Comparison of ENCODE assay signal across 1 cellular context in the genomic region with DNA sequence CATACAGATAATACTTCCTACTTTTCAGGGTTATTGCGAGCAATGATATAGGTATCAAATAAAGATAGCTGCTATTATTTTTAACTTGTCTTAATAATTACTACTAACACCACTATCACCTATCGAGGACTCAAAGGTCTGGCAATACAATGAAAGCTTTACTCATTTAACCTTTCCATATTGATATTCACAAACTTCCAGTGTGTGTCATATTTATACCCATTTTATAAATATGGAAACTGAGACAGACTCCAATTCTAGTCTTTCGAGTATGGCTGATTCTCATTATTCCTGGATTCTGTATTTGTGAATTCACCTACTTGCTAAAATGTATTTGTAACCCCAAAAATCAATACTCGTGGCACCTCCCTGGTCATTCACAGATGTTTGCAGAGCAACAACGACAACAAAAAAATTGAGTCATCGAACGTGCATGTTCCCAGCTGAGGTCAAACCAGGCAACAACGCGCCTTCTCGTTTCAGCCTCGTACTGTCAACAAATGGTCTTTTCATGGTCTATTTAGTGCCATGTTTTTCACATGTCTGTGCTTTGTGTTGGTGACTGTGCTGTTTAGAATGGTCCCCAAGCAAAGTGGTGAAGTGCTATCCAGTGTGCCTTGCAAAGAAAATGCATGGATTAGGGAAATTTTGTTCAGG.
A peak's percentile ranks its signal among the peaks of the same experiment; 100 is the strongest.
TF ChIP-seq lines count a peak whose summit lies in the region.

No MANE protein-coding gene starts in this region.

TF ChIP-seq in HepG2, 621 proteins besides CTCF, POLR2A, EP300 and RAD21 (continued from another document and continues in another):
- no peak for TF ChIP-seq ZEB1 (IDR thresholded peaks at IDR 0.05; ENCODE audit: insufficient replicate concordance, low read depth)
- peak; percentile 50; the same call in 1 of the 2 replicates for TF ChIP-seq PPARG (CRISPR knock-in tag; conservative IDR thresholded peaks at IDR 0.05)
- peak; percentile 54; the same call in 1 of the 2 replicates for TF ChIP-seq ARID4A (CRISPR knock-in tag; IDR thresholded peaks at IDR 0.05; ENCODE audit: borderline replicate concordance)
- TF ChIP-seq, protein P1, sequence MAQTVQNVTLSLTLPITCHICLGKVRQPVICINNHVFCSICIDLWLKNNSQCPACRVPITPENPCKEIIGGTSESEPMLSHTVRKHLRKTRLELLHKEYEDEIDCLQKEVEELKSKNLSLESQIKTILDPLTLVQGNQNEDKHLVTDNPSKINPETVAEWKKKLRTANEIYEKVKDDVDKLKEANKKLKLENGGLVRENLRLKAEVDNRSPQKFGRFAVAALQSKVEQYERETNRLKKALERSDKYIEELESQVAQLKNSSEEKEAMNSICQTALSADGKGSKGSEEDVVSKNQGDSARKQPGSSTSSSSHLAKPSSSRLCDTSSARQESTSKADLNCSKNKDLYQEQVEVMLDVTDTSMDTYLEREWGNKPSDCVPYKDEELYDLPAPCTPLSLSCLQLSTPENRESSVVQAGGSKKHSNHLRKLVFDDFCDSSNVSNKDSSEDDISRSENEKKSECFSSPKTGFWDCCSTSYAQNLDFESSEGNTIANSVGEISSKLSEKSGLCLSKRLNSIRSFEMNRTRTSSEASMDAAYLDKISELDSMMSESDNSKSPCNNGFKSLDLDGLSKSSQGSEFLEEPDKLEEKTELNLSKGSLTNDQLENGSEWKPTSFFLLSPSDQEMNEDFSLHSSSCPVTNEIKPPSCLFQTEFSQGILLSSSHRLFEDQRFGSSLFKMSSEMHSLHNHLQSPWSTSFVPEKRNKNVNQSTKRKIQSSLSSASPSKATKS (CRISPR knock-in tag; IDR thresholded peaks at IDR 0.05) = no peak
- TF ChIP-seq, protein P2, sequence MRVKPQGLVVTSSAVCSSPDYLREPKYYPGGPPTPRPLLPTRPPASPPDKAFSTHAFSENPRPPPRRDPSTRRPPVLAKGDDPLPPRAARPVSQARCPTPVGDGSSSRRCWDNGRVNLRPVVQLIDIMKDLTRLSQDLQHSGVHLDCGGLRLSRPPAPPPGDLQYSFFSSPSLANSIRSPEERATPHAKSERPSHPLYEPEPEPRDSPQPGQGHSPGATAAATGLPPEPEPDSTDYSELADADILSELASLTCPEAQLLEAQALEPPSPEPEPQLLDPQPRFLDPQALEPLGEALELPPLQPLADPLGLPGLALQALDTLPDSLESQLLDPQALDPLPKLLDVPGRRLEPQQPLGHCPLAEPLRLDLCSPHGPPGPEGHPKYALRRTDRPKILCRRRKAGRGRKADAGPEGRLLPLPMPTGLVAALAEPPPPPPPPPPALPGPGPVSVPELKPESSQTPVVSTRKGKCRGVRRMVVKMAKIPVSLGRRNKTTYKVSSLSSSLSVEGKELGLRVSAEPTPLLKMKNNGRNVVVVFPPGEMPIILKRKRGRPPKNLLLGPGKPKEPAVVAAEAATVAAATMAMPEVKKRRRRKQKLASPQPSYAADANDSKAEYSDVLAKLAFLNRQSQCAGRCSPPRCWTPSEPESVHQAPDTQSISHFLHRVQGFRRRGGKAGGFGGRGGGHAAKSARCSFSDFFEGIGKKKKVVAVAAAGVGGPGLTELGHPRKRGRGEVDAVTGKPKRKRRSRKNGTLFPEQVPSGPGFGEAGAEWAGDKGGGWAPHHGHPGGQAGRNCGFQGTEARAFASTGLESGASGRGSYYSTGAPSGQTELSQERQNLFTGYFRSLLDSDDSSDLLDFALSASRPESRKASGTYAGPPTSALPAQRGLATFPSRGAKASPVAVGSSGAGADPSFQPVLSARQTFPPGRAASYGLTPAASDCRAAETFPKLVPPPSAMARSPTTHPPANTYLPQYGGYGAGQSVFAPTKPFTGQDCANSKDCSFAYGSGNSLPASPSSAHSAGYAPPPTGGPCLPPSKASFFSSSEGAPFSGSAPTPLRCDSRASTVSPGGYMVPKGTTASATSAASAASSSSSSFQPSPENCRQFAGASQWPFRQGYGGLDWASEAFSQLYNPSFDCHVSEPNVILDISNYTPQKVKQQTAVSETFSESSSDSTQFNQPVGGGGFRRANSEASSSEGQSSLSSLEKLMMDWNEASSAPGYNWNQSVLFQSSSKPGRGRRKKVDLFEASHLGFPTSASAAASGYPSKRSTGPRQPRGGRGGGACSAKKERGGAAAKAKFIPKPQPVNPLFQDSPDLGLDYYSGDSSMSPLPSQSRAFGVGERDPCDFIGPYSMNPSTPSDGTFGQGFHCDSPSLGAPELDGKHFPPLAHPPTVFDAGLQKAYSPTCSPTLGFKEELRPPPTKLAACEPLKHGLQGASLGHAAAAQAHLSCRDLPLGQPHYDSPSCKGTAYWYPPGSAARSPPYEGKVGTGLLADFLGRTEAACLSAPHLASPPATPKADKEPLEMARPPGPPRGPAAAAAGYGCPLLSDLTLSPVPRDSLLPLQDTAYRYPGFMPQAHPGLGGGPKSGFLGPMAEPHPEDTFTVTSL (CRISPR knock-in tag; IDR thresholded peaks at IDR 0.05; ENCODE audit: borderline replicate concordance) = peak; percentile 93
- no peak for TF ChIP-seq SNAI1 (CRISPR knock-in tag; IDR thresholded peaks at IDR 0.05; ENCODE audit: borderline replicate concordance)
- peak; percentile 62; the same call in 1 of the 2 replicates for TF ChIP-seq NR2C2 (CRISPR knock-in tag; IDR thresholded peaks at IDR 0.05; ENCODE audit: borderline replicate concordance)
- peak; percentile 27; the same call in 1 of the 2 replicates for TF ChIP-seq MEIS1 (CRISPR knock-in tag; IDR thresholded peaks at IDR 0.05; ENCODE audit: borderline replicate concordance)
- peak; percentile 67; the same call in 1 of the 2 replicates for TF ChIP-seq KAT7 (CRISPR knock-in tag; IDR thresholded peaks at IDR 0.05; ENCODE audit: borderline replicate concordance)
- TF ChIP-seq ZNF629 (CRISPR knock-in tag; conservative IDR thresholded peaks at IDR 0.05) = peak; percentile 76
- TF ChIP-seq, protein P3, sequence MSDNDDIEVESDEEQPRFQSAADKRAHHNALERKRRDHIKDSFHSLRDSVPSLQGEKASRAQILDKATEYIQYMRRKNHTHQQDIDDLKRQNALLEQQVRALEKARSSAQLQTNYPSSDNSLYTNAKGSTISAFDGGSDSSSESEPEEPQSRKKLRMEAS (IDR thresholded peaks at IDR 0.05) = peak; percentile 67
- no peak for TF ChIP-seq NFKB2 (CRISPR knock-in tag; IDR thresholded peaks at IDR 0.05; ENCODE audit: borderline replicate concordance)
- peak; percentile 93 for TF ChIP-seq HBP1 (CRISPR knock-in tag; IDR thresholded peaks at IDR 0.05; ENCODE audit: low read depth)
- TF ChIP-seq, protein P4, sequence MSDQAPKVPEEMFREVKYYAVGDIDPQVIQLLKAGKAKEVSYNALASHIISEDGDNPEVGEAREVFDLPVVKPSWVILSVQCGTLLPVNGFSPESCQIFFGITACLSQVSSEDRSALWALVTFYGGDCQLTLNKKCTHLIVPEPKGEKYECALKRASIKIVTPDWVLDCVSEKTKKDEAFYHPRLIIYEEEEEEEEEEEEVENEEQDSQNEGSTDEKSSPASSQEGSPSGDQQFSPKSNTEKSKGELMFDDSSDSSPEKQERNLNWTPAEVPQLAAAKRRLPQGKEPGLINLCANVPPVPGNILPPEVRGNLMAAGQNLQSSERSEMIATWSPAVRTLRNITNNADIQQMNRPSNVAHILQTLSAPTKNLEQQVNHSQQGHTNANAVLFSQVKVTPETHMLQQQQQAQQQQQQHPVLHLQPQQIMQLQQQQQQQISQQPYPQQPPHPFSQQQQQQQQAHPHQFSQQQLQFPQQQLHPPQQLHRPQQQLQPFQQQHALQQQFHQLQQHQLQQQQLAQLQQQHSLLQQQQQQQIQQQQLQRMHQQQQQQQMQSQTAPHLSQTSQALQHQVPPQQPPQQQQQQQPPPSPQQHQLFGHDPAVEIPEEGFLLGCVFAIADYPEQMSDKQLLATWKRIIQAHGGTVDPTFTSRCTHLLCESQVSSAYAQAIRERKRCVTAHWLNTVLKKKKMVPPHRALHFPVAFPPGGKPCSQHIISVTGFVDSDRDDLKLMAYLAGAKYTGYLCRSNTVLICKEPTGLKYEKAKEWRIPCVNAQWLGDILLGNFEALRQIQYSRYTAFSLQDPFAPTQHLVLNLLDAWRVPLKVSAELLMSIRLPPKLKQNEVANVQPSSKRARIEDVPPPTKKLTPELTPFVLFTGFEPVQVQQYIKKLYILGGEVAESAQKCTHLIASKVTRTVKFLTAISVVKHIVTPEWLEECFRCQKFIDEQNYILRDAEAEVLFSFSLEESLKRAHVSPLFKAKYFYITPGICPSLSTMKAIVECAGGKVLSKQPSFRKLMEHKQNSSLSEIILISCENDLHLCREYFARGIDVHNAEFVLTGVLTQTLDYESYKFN (CRISPR knock-in tag; conservative IDR thresholded peaks at IDR 0.05) = peak; percentile 81
- TF ChIP-seq ZNF496 (CRISPR knock-in tag; IDR thresholded peaks at IDR 0.05; ENCODE audit: insufficient replicate concordance) = no peak
- TF ChIP-seq ARID5B (CRISPR knock-in tag; IDR thresholded peaks at IDR 0.05) = peak; percentile 96
- TF ChIP-seq POGZ (CRISPR knock-in tag; IDR thresholded peaks at IDR 0.05) = peak; percentile 87
- no peak for TF ChIP-seq ADNP (CRISPR knock-in tag; IDR thresholded peaks at IDR 0.05)
- no peak for TF ChIP-seq SOX6 (IDR thresholded peaks at IDR 0.05)
- peak; percentile 97 for TF ChIP-seq SOX6 (CRISPR knock-in tag; IDR thresholded peaks at IDR 0.05)
- TF ChIP-seq HDAC2 (CRISPR knock-in tag; IDR thresholded peaks at IDR 0.05) = peak; percentile 69; the same call in 1 of the 2 replicates
- peak; percentile 66; the same call in 1 of the 2 replicates for TF ChIP-seq MYPOP (CRISPR knock-in tag; IDR thresholded peaks at IDR 0.05)
- TF ChIP-seq KMT2A (CRISPR knock-in tag; IDR thresholded peaks at IDR 0.05) = 0 out of 2 replicates have a peak, but pooled peaks have one; percentile 45
- TF ChIP-seq SOX5 (CRISPR knock-in tag; IDR thresholded peaks at IDR 0.05; ENCODE audit: borderline replicate concordance) = peak; percentile 98
- TF ChIP-seq RFX3 (CRISPR knock-in tag; IDR thresholded peaks at IDR 0.05) = no peak
- TF ChIP-seq CREB1 (IDR thresholded peaks at IDR 0.05) = peak; percentile 67; the same call in 1 of the 2 replicates
- TF ChIP-seq CREB1 (CRISPR knock-in tag; IDR thresholded peaks at IDR 0.05) = peak; percentile 87
- no peak for TF ChIP-seq U2AF2 (IDR thresholded peaks at IDR 0.05; ENCODE audit: low read depth, low read length)
- no peak for TF ChIP-seq ZNF7 (CRISPR knock-in tag; IDR thresholded peaks at IDR 0.05)
